ENCODE assay signal across 18 cellular contexts in genomic region chr2:20620696-20621365, GRCh38. TPM values are rescaled to one million over a fixed set of nuclear protein-coding genes. Genes with fewer than 3 reads are reported as not detected.
DNase-seq lines count a peak whose midpoint lies in the region; ATAC-seq and TF ChIP-seq lines count a peak whose summit lies in the region.
"Had no signal": no experiment of that assay in that cellular context is flagged by ENCODE, and none has a peak within 500 bp of the region (broad histone marks: within the 10 kb centered on the region; RNA-seq: fewer than 3 reads in every experiment).

No MANE protein-coding gene starts in this region.

- no peaks in the 10 kb centered on the region for H3K79me2 ChIP-seq in smooth muscle cell (ENCODE audit: low read depth)

- 62% methylated on average over 4 of the region's 4 CpGs for WGBS in smooth muscle cell (ENCODE audit: low lambda C conversion rate)

- H3K4me3 ChIP-seq in Peyer's patch (no peak overlapping the region), smooth muscle cell (no peak overlapping the region)
- H3K4me3 ChIP-seq: GM23248 had no signal

- no peak overlapping the region for H3K4me3 Mint-ChIP-seq in dendritic cell treated with granulocyte-macrophage colony-stimulating factor and Interleukin-4, amounts not matched to agents 40 ng/mL and 50 ng/mL, for 4 days
- H3K4me3 Mint-ChIP-seq: naive thymus-derived CD8-positive, alpha-beta T cell had no signal

- TF ChIP-seq POLR2A in Peyer's patch (IDR thresholded peaks at IDR 0.05) = no peak

- TF ChIP-seq CTCF in Peyer's patch (IDR thresholded peaks at IDR 0.05) (no peak), smooth muscle cell (IDR thresholded peaks at IDR 0.05; ENCODE audit: borderline replicate concordance, insufficient read depth, poor library complexity, severe bottlenecking) (no peak)

- ATAC-seq in HG03159 (IDR thresholded peaks at IDR 0.05; ENCODE audit: unreplicated experiment) = no peak
- no peak for ATAC-seq in HG03039 (IDR thresholded peaks at IDR 0.05; ENCODE audit: unreplicated experiment)
- ATAC-seq: naive thymus-derived CD8-positive, alpha-beta T cell; PC-3; stimulated activated naive CD8-positive, alpha-beta T cell treated with anti-CD3 and anti-CD28 coated beads, Interleukin-15, Interleukin-2, amounts not matched to agents 100 U/mL and 50 U/mL, for 24 hours had no signal

- H3K27ac ChIP-seq in Peyer's patch (peak overlapping the region in 2 of 4 donors; percentile 91 to 97), smooth muscle cell (ENCODE audit: low read depth) (peak overlapping the region; percentile 13)
- H3K27ac ChIP-seq: GM23248 had no signal

- H3K9me3 ChIP-seq in Peyer's patch = no peaks in the 10 kb centered on the region
- no peaks in the 10 kb centered on the region for H3K9me3 ChIP-seq in smooth muscle cell (replicated peaks; ENCODE audit: low read depth)

- H3K36me3 ChIP-seq in Peyer's patch (peaks cover 0 to 44% (median 0%) of the 10 kb centered on the region in 3 donors), smooth muscle cell (ENCODE audit: low read depth) (no peaks in the 10 kb centered on the region)

- H3K27me3 Mint-ChIP-seq in dendritic cell treated with granulocyte-macrophage colony-stimulating factor and Interleukin-4, amounts not matched to agents 40 ng/mL and 50 ng/mL, for 4 days = no peaks in the 10 kb centered on the region
- H3K27me3 Mint-ChIP-seq: naive thymus-derived CD8-positive, alpha-beta T cell had no signal

- DNase-seq in Peyer's patch = peak in 2 of 3 donors; percentile 28 to 42
- peak; percentile 69 for DNase-seq in islet precursor cell
- DNase-seq in smooth muscle cell (lab: John Stamatoyannopoulos, UW; ENCODE audit: unreplicated experiment) = no peak
- no peak for DNase-seq in Ammon's horn (ENCODE audit: low spot score)
- DNase-seq in HUDEP-2 (lab: John Stamatoyannopoulos, UW; ENCODE audit: unreplicated experiment in 76 of 76) = no peak
- DNase-seq: activated CD4-positive, alpha-beta T cell treated with anti-CD3 and anti-CD28 coated beads for 48 hours; activated T-cell treated with anti-CD3 and anti-CD28 coated beads, Interleukin-2, amount 50 U/mL, for 48 hours; effector memory CD4-positive, alpha-beta T cell; GM23248; NCI-H1105 treated with DMSO at 0.1 percent for 48 hours; NCI-H446 treated with DMSO at 0.1 percent for 48 hours; PC-3; stimulated activated naive CD8-positive, alpha-beta T cell treated with anti-CD3 and anti-CD28 coated beads, Interleukin-15, Interleukin-2, amounts not matched to agents 100 U/mL and 50 U/mL, for 24 hours; T-helper 2 cell had no signal

- no peak overlapping the region for H3K9ac ChIP-seq in smooth muscle cell (ENCODE audit: low read depth)
- H3K9ac ChIP-seq: GM23248 had no signal

- no peak overlapping the region for H3K4me2 ChIP-seq in smooth muscle cell

- H3K4me1 Mint-ChIP-seq in dendritic cell treated with granulocyte-macrophage colony-stimulating factor and Interleukin-4, amounts not matched to agents 40 ng/mL and 50 ng/mL, for 4 days (ENCODE audit: low read depth) = peaks cover 38% of the 10 kb centered on the region

- peak overlapping the region; percentile 86 for H3K27ac Mint-ChIP-seq in dendritic cell treated with granulocyte-macrophage colony-stimulating factor and Interleukin-4, amounts not matched to agents 40 ng/mL and 50 ng/mL, for 4 days

- no peaks in the 10 kb centered on the region for H4K20me1 ChIP-seq in smooth muscle cell (ENCODE audit: low read depth)

- H3K27me3 ChIP-seq in Peyer's patch (no peaks in the 10 kb centered on the region), smooth muscle cell (ENCODE audit: low read depth) (no peaks in the 10 kb centered on the region)

- H3F3A ChIP-seq in smooth muscle cell (ENCODE audit: low read depth) = peaks cover 21% of the 10 kb centered on the region

- peaks cover 74% of the 10 kb centered on the region for H3K36me3 Mint-ChIP-seq in dendritic cell treated with granulocyte-macrophage colony-stimulating factor and Interleukin-4, amounts not matched to agents 40 ng/mL and 50 ng/mL, for 4 days (ENCODE audit: low read depth)

- no peak overlapping the region for H2AFZ ChIP-seq in smooth muscle cell (ENCODE audit: low read depth)
- H2AFZ ChIP-seq: GM23248 had no signal

- no peaks in the 10 kb centered on the region for H3K9me3 Mint-ChIP-seq in dendritic cell treated with granulocyte-macrophage colony-stimulating factor and Interleukin-4, amounts not matched to agents 40 ng/mL and 50 ng/mL, for 4 days
- H3K9me3 Mint-ChIP-seq: naive thymus-derived CD8-positive, alpha-beta T cell had no signal

- intact Hi-C loops in dendritic cell treated with granulocyte-macrophage colony-stimulating factor and Interleukin-4, amounts not matched to agents 40 ng/mL and 50 ng/mL, for 4 days (cut with micrococcal nuclease) = no loop called here

- H3K4me1 ChIP-seq in Peyer's patch (peaks cover 0 to 37% (median 3%) of the 10 kb centered on the region in 4 donors), smooth muscle cell (ENCODE audit: low read depth) (peaks cover 24% of the 10 kb centered on the region)

RNA-seq across cellular contexts. Expression of gene HS1BP3, which starts 30.1 kb away (rescaled TPM):
- total RNA-seq in Peyer's patch = 10 to 100 TPM; 33.1 to 63.0 (median 41.0) TPM
- total RNA-seq in smooth muscle cell = 9.3 and 12.7 TPM in 2 replicates
- polyA plus RNA-seq in smooth muscle cell = 20.1 and 20.4 TPM in 2 replicates

RNA-seq across cellular contexts. Expression of gene GDF7, which starts 46.1 kb away (rescaled TPM):
- 1 to 10 TPM in 1 of 4 donors, under 1 TPM in 3; 0.09 to 1.7 (median 0.38) TPM for total RNA-seq in Peyer's patch
- total RNA-seq in smooth muscle cell = under 0.01 and 0.27 TPM in 2 replicates
- polyA plus RNA-seq in smooth muscle cell = not detected in 2 replicates
- total RNA-seq: GM23248; naive thymus-derived CD8-positive, alpha-beta T cell had no signal

Comparison
In these comparisons a context has a peak if more than half of its experiments do, and no peak if none do; other contexts are left out.
1. DNase-seq: peak in Peyer's patch (2 of 3) and islet precursor cell (single experiment); none in smooth muscle cell (single experiment), Ammon's horn (single experiment) and HUDEP-2 (0 of 76).